In genomic region chr9:111475195-111475594, GRCh38 we compare ENCODE assay signal across 1 cellular context.
TF ChIP-seq lines count a peak whose summit lies in the region.

No MANE protein-coding gene starts in this region.

TF ChIP-seq in GM12878, 131 proteins besides CTCF, POLR2A, EP300 and RAD21 (continued from another document):
- TF ChIP-seq BCLAF1 (IDR thresholded peaks at IDR 0.05) (no peak), EZH2 (IDR thresholded peaks at IDR 0.05; ENCODE audit: borderline replicate concordance, control insufficient read depth, low read depth, low read length) (no peak), BRCA1 (IDR thresholded peaks at IDR 0.05; ENCODE audit: low read depth, low read length) (no peak), BACH1 (IDR thresholded peaks at IDR 0.05; ENCODE audit: borderline replicate concordance) (no peak), IRF4 (IDR thresholded peaks at IDR 0.05; ENCODE audit: low read depth, low read length) (no peak), EED (IDR thresholded peaks at IDR 0.05; ENCODE audit: low read depth) (no peak), BHLHE40 (IDR thresholded peaks at IDR 0.05; ENCODE audit: borderline replicate concordance in 1 of 2, low read depth in 2 of 2, low read length in 1 of 2) (no peak)
- TF ChIP-seq, protein P1, sequence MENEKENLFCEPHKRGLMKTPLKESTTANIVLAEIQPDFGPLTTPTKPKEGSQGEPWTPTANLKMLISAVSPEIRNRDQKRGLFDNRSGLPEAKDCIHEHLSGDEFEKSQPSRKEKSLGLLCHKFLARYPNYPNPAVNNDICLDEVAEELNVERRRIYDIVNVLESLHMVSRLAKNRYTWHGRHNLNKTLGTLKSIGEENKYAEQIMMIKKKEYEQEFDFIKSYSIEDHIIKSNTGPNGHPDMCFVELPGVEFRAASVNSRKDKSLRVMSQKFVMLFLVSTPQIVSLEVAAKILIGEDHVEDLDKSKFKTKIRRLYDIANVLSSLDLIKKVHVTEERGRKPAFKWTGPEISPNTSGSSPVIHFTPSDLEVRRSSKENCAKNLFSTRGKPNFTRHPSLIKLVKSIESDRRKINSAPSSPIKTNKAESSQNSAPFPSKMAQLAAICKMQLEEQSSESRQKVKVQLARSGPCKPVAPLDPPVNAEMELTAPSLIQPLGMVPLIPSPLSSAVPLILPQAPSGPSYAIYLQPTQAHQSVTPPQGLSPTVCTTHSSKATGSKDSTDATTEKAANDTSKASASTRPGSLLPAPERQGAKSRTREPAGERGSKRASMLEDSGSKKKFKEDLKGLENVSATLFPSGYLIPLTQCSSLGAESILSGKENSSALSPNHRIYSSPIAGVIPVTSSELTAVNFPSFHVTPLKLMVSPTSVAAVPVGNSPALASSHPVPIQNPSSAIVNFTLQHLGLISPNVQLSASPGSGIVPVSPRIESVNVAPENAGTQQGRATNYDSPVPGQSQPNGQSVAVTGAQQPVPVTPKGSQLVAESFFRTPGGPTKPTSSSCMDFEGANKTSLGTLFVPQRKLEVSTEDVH (IDR thresholded peaks at IDR 0.05; ENCODE audit: low read depth, partially characterized antibody), result no peak
- TF ChIP-seq, protein P2, sequence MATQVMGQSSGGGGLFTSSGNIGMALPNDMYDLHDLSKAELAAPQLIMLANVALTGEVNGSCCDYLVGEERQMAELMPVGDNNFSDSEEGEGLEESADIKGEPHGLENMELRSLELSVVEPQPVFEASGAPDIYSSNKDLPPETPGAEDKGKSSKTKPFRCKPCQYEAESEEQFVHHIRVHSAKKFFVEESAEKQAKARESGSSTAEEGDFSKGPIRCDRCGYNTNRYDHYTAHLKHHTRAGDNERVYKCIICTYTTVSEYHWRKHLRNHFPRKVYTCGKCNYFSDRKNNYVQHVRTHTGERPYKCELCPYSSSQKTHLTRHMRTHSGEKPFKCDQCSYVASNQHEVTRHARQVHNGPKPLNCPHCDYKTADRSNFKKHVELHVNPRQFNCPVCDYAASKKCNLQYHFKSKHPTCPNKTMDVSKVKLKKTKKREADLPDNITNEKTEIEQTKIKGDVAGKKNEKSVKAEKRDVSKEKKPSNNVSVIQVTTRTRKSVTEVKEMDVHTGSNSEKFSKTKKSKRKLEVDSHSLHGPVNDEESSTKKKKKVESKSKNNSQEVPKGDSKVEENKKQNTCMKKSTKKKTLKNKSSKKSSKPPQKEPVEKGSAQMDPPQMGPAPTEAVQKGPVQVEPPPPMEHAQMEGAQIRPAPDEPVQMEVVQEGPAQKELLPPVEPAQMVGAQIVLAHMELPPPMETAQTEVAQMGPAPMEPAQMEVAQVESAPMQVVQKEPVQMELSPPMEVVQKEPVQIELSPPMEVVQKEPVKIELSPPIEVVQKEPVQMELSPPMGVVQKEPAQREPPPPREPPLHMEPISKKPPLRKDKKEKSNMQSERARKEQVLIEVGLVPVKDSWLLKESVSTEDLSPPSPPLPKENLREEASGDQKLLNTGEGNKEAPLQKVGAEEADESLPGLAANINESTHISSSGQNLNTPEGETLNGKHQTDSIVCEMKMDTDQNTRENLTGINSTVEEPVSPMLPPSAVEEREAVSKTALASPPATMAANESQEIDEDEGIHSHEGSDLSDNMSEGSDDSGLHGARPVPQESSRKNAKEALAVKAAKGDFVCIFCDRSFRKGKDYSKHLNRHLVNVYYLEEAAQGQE (IDR thresholded peaks at IDR 0.05; ENCODE audit: low read depth, low read length), result no peak
